In genomic region chr15:89358755-89359439, GRCh38 we compare ENCODE assay signal across 8 cellular contexts. TPM values are rescaled to one million over a fixed set of nuclear protein-coding genes. Genes with fewer than 3 reads are reported as not detected.
A peak's percentile ranks its signal among the peaks of the same experiment; 100 is the strongest.
DNase-seq lines count a peak whose midpoint lies in the region; ATAC-seq and TF ChIP-seq lines count a peak whose summit lies in the region.

No MANE protein-coding gene starts in this region.

- H4K5ac ChIP-seq in IMR-90 (ENCODE audit: low read depth, low read length), result no peak overlapping the region

- no peak overlapping the region for H2BK5ac ChIP-seq in IMR-90 (ENCODE audit: low read depth, low read length, poor library complexity, severe bottlenecking)

- peak overlapping the region; percentile 98 for H2AFZ ChIP-seq in IMR-90 (replicated peaks; ENCODE audit: low read length, poor library complexity)
- H2AFZ ChIP-seq in fibroblast of lung (ENCODE audit: low read length), result peak overlapping the region; percentile 79

- ATAC-seq in GM21529 (IDR thresholded peaks at IDR 0.05; ENCODE audit: unreplicated experiment) (peak; percentile 84), IMR-90 (ENCODE audit: low read depth) (peak; percentile 96)
- ATAC-seq in activated T-cell treated with anti-CD3 and anti-CD28 coated beads, Interleukin-2, amount 50 U/mL, for 72 hours (replicated peaks in 1 of 2), result peak; percentile 89 to 90
- ATAC-seq in natural killer cell treated with Interleukin-12 subunit alpha and Interleukin-12 subunit beta and Interleukin-15 and Interleukin-18, amount 100 ng/mL, for 72 hours, result peak; percentile 93 to 94

- no peak overlapping the region for H3K14ac ChIP-seq in IMR-90 (replicated peaks; ENCODE audit: low read depth, low read length)

- no TSS peak for BruUV-seq in IMR-90 (replicated peaks; lab: Mats Ljungman, UMichigan)

- no peak overlapping the region for H3K18ac ChIP-seq in IMR-90 (ENCODE audit: low read depth, low read length)

- intact Hi-C loops in IMR-90 (cut with micrococcal nuclease), result loop anchor here (1.0 to 2.0 kb wide), 4 partner anchors 44 to 197 kb away; no protein-coding TSS in a partner anchor

- no peak overlapping the region for H3K27ac ChIP-seq in IMR-90 (ENCODE audit: insufficient read depth, low read length)
- H3K27ac ChIP-seq in fibroblast of lung (ENCODE audit: insufficient read depth, low read length), result no peak overlapping the region

- POLR2A ChIA-PET in IMR-90 (lab: Charles Lee; ENCODE audit: unreplicated experiment), result no interaction called here

- no peaks in the 10 kb centered on the region for H3K9me1 ChIP-seq in IMR-90 (ENCODE audit: insufficient read depth, low read length)

- peak overlapping the region; percentile 85 for H3K4me2 ChIP-seq in IMR-90 (ENCODE audit: low read depth, low read length)
- peak overlapping the region; percentile 85 for H3K4me2 ChIP-seq in fibroblast of lung (ENCODE audit: extremely low read depth, insufficient read depth, low read length)

- no peak overlapping the region for H2BK15ac ChIP-seq in IMR-90 (ENCODE audit: low read depth, low read length)

- H3K9ac ChIP-seq in IMR-90 (ENCODE audit: low read depth, low read length) (no peak overlapping the region), fibroblast of lung (ENCODE audit: insufficient read depth, low read length) (no peak overlapping the region)

- H2AK9ac ChIP-seq in IMR-90 (replicated peaks; ENCODE audit: low read depth, low read length, poor library complexity), result peak overlapping the region; percentile 37

- H4K20me1 ChIP-seq in IMR-90 (ENCODE audit: insufficient read depth, low read length) (0 out of 2 replicates have a peak, but pooled peaks cover 2% of the 10 kb centered on the region), fibroblast of lung (ENCODE audit: control insufficient read depth, extremely low read depth, insufficient read depth, low read length) (no peaks in the 10 kb centered on the region)

- TF ChIP-seq POLR2A in IMR-90 (IDR thresholded peaks at IDR 0.05; ENCODE audit: low read depth, low read length), result no peak

- H3K9me3 ChIP-seq in IMR-90 (ENCODE audit: control insufficient read depth, insufficient read depth, low read length) (no peaks in the 10 kb centered on the region), fibroblast of lung (ENCODE audit: control insufficient read depth, insufficient read depth, low read depth, low read length) (no peaks in the 10 kb centered on the region)

- no peak overlapping the region for H3K23ac ChIP-seq in IMR-90 (ENCODE audit: low read depth, low read length)

- CTCF ChIA-PET in IMR-90 (lab: Yijun Ruan, JAX), result interaction anchor here (0.6 to 3.5 kb wide), 21 partner anchors 14 to 114 kb away, joined by 3 to 37 read pairs (median 4); partner anchors contain the start of gene POLG

- no peaks in the 10 kb centered on the region for H3K79me2 ChIP-seq in fibroblast of lung (ENCODE audit: control insufficient read depth, insufficient read depth, low read length)

- 3% methylated on average over 58 of the region's 68 CpGs; no CpG with 5 or more reads in 1 of the 2 experiments for WGBS in IMR-90 (ENCODE audit: extremely low coverage in 2 of 2, insufficient read length in 1 of 2), 2 experiments

- no peaks in the 10 kb centered on the region for H3K36me3 ChIP-seq in IMR-90 (ENCODE audit: control insufficient read depth, insufficient read depth, low read length)
- H3K36me3 ChIP-seq in fibroblast of lung (ENCODE audit: control insufficient read depth, insufficient read depth, low read length), result no peaks in the 10 kb centered on the region

- dilution Hi-C loops in IMR-90 (cut with HindIII; ENCODE audit: low sequenced_read_pairs, unreplicated experiment), result no loop called here

- no peak overlapping the region for H2BK20ac ChIP-seq in IMR-90 (ENCODE audit: low read depth, low read length)

- DNase-seq in DMS53 (lab: John Stamatoyannopoulos, UW) (peak; percentile 82), IMR-90 (peak; percentile 56), fibroblast of lung (ENCODE audit: low read depth in 2 of 2) (peak; percentile 54 to 73)
- DNase-seq in activated T-cell treated with anti-CD3 and anti-CD28 coated beads, Interleukin-2, amount 50 U/mL, for 72 hours, result peak; percentile 81 to 88
- peak; percentile 82 for DNase-seq in natural killer cell treated with Interleukin-12 subunit alpha and Interleukin-12 subunit beta and Interleukin-15 and Interleukin-18, amount 100 ng/mL, for 72 hours (ENCODE audit: low spot score)
- DNase-seq in stimulated activated naive CD4-positive, alpha-beta T cell treated with Interleukin-2 at 50 U/mL for 16 hours (lab: John Stamatoyannopoulos, UW), result peak; percentile 69

- no peak overlapping the region for H4K8ac ChIP-seq in IMR-90 (ENCODE audit: low read depth in 2 of 2, low read length in 2 of 2)

- H3K27me3 ChIP-seq in IMR-90 (ENCODE audit: control insufficient read depth, insufficient read depth, low read length) (peaks cover 80% of the 10 kb centered on the region), fibroblast of lung (ENCODE audit: control insufficient read depth, insufficient read depth, low read length) (peaks cover 64% of the 10 kb centered on the region)

- H2AK5ac ChIP-seq in IMR-90 (ENCODE audit: low read depth, low read length), result no peak overlapping the region

- H3K36me3 Mint-ChIP-seq in activated T-cell treated with anti-CD3 and anti-CD28 coated beads, Interleukin-2, amount 50 U/mL, for 72 hours (ENCODE audit: insufficient read depth in 2 of 2), result no peaks in the 10 kb centered on the region
- no peaks in the 10 kb centered on the region for H3K36me3 Mint-ChIP-seq in natural killer cell treated with Interleukin-12 subunit alpha and Interleukin-12 subunit beta and Interleukin-15 and Interleukin-18, amount 100 ng/mL, for 72 hours

- H2BK120ac ChIP-seq in IMR-90 (ENCODE audit: low read depth, low read length), result no peak overlapping the region

- H4K91ac ChIP-seq in IMR-90 (ENCODE audit: insufficient read depth, low read depth, low read length), result no peak overlapping the region

- H3K4me1 ChIP-seq in IMR-90 (ENCODE audit: control insufficient read depth, insufficient read depth, low read length) (no peaks in the 10 kb centered on the region), fibroblast of lung (ENCODE audit: control insufficient read depth, extremely low read depth, insufficient read depth, low read length) (no peaks in the 10 kb centered on the region)

- no peaks in the 10 kb centered on the region for H3K79me1 ChIP-seq in IMR-90 (ENCODE audit: low read depth in 1 of 2, low read length in 2 of 2)

- in situ Hi-C loops in IMR-90 (cut with MboI; ENCODE audit: low sequenced_read_pairs), result no loop called here

- no peak overlapping the region for H3K4ac ChIP-seq in IMR-90 (ENCODE audit: low read depth, low read length)

- peaks cover 86% of the 10 kb centered on the region for H3K27me3 Mint-ChIP-seq in activated T-cell treated with anti-CD3 and anti-CD28 coated beads, Interleukin-2, amount 50 U/mL, for 72 hours (ENCODE audit: low read depth)
- H3K27me3 Mint-ChIP-seq in natural killer cell treated with Interleukin-12 subunit alpha and Interleukin-12 subunit beta and Interleukin-15 and Interleukin-18, amount 100 ng/mL, for 72 hours, result peaks cover 49 to 55% of the 10 kb centered on the region in 2 donors

- H3K4me1 Mint-ChIP-seq in activated T-cell treated with anti-CD3 and anti-CD28 coated beads, Interleukin-2, amount 50 U/mL, for 72 hours (ENCODE audit: low read depth), result peaks cover 24% of the 10 kb centered on the region
- peaks cover 3 to 12% of the 10 kb centered on the region in 2 donors for H3K4me1 Mint-ChIP-seq in natural killer cell treated with Interleukin-12 subunit alpha and Interleukin-12 subunit beta and Interleukin-15 and Interleukin-18, amount 100 ng/mL, for 72 hours (ENCODE audit: low read depth in 2 of 2)

- no peak overlapping the region for H3K56ac ChIP-seq in IMR-90 (ENCODE audit: extremely low read depth, insufficient read depth, low read length)

- H3K9me3 Mint-ChIP-seq in activated T-cell treated with anti-CD3 and anti-CD28 coated beads, Interleukin-2, amount 50 U/mL, for 72 hours, result no peaks in the 10 kb centered on the region
- no peaks in the 10 kb centered on the region for H3K9me3 Mint-ChIP-seq in natural killer cell treated with Interleukin-12 subunit alpha and Interleukin-12 subunit beta and Interleukin-15 and Interleukin-18, amount 100 ng/mL, for 72 hours

- TF ChIP-seq CTCF in IMR-90 (conservative IDR thresholded peaks at IDR 0.05; ENCODE audit: low read depth, low read length) (peak; percentile 80), fibroblast of lung (conservative IDR thresholded peaks at IDR 0.05 in 1 of 2, IDR thresholded peaks at IDR 0.05 in 1 of 2; ENCODE audit: low read depth in 1 of 2, low read length in 2 of 2) (peak; percentile 59 to 81)

- peak overlapping the region; percentile 77 to 88 for H3K4me3 Mint-ChIP-seq in activated T-cell treated with anti-CD3 and anti-CD28 coated beads, Interleukin-2, amount 50 U/mL, for 72 hours
- H3K4me3 Mint-ChIP-seq in natural killer cell treated with Interleukin-12 subunit alpha and Interleukin-12 subunit beta and Interleukin-15 and Interleukin-18, amount 100 ng/mL, for 72 hours, result peak overlapping the region; percentile 78

- peak; percentile 87 for TF ChIP-seq RAD21 in IMR-90 (IDR thresholded peaks at IDR 0.05; ENCODE audit: low read length)

- H3K27ac Mint-ChIP-seq in activated T-cell treated with anti-CD3 and anti-CD28 coated beads, Interleukin-2, amount 50 U/mL, for 72 hours, result no peak overlapping the region
- no peak overlapping the region for H3K27ac Mint-ChIP-seq in natural killer cell treated with Interleukin-12 subunit alpha and Interleukin-12 subunit beta and Interleukin-15 and Interleukin-18, amount 100 ng/mL, for 72 hours

- H3K4me3 ChIP-seq in IMR-90 (ENCODE audit: insufficient read depth, low read depth, low read length) (peak overlapping the region; percentile 42), fibroblast of lung (replicated peaks in 1 of 4; ENCODE audit: control extremely low read depth in 1 of 4, insufficient read depth in 1 of 4, low read depth in 3 of 4, low read length in 4 of 4) (peak overlapping the region in 3 of 4 experiments; percentile 40 to 52 (median 48))

TF ChIP-seq in IMR-90, 13 proteins besides CTCF, POLR2A, EP300 and RAD21 (continues in another document):
- no peak for TF ChIP-seq BHLHE40 (IDR thresholded peaks at IDR 0.05; ENCODE audit: low read depth, low read length)

RNA-seq across cellular contexts. Expression of gene POLG, which starts 24.3 kb away (rescaled TPM):
- total RNA-seq in IMR-90 (2012; rRNA removed), result 18.3 and 19.9 TPM in 2 replicates
- 30.3 and 30.6 TPM in 2 replicates for polyA plus RNA-seq in IMR-90 (2012; rRNA removed)
- 19.3 and 22.4 TPM in 2 replicates for polyA plus RNA-seq in IMR-90 (2012; cell fraction: cytosol; rRNA removed)
- 164 and 186 TPM in 2 replicates for polyA plus RNA-seq in IMR-90 (2012; cell fraction: nucleus; rRNA removed; ENCODE audit: low replicate concordance)
- 59.7 TPM for polyA plus RNA-seq in PFSK-1 (2012; ENCODE audit: insufficient read length, low read depth)
- total RNA-seq in activated T-cell treated with anti-CD3 and anti-CD28 coated beads, Interleukin-2, amount 50 U/mL, for 72 hours, result 10 to 100 TPM; 71.5 to 74.1 TPM
- total RNA-seq in fibroblast of lung, result 52.4 and 61.3 TPM in 2 replicates
- 20.4 and 22.7 TPM in 2 replicates for polyA plus RNA-seq in fibroblast of lung
- 24.8 and 26.6 TPM in 2 replicates for polyA plus RNA-seq in fibroblast of lung (2012)
- polyA minus RNA-seq in fibroblast of lung (ENCODE audit: low replicate concordance), result 44.3 and 85.3 TPM in 2 replicates
- total RNA-seq in natural killer cell treated with Interleukin-12 subunit alpha and Interleukin-12 subunit beta and Interleukin-15 and Interleukin-18, amount 100 ng/mL, for 72 hours, result 100 to 1,000 TPM; 169 to 184 TPM
